In genomic region chr2:19434413-19434812, GRCh38 we compare ENCODE assay signal across 25 cellular contexts.
DNase-seq lines count a peak whose midpoint lies in the region; ATAC-seq and TF ChIP-seq lines count a peak whose summit lies in the region.
"Had no signal": no experiment of that assay in that cellular context is flagged by ENCODE, and none has a peak within 500 bp of the region (broad histone marks: within the 10 kb centered on the region; RNA-seq: fewer than 3 reads in every experiment).

No MANE protein-coding gene starts in this region.

- no peak for TF ChIP-seq CTCF in omental fat pad (IDR thresholded peaks at IDR 0.05)

- ATAC-seq in omental fat pad (ENCODE audit: low FRiP score) (peak; percentile 74), HG02885 (IDR thresholded peaks at IDR 0.05; ENCODE audit: poor library complexity, unreplicated experiment) (no peak)
- ATAC-seq: A549; CD8-positive, alpha-beta T cell had no signal

- DNase-seq in kidney glomerular epithelial cell (lab: John Stamatoyannopoulos, UW) (peak; percentile 20), omental fat pad (ENCODE audit: low spot score) (no peak), NCI-H2107 (lab: John Stamatoyannopoulos, UW) (no peak)
- DNase-seq: 8988T; ACHN; AML-193; BE2C; C1 segment of cervical spinal cord; Caco-2; Calu3; CD4-positive, alpha-beta memory T cell; CD4-positive, alpha-beta T cell; CD4-positive, CD25-positive, alpha-beta regulatory T cell; CD8-positive, alpha-beta memory T cell; CD8-positive, alpha-beta T cell; COR-L47; DMS 273 treated with DMSO at 0.1 percent for 48 hours; DMS153; DMS53; DMS79; DMS79 treated with DMSO at 0.1 percent for 48 hours; DND-41; EL had no signal
